ENCODE assay signal across 28 cellular contexts in the genomic region with DNA sequence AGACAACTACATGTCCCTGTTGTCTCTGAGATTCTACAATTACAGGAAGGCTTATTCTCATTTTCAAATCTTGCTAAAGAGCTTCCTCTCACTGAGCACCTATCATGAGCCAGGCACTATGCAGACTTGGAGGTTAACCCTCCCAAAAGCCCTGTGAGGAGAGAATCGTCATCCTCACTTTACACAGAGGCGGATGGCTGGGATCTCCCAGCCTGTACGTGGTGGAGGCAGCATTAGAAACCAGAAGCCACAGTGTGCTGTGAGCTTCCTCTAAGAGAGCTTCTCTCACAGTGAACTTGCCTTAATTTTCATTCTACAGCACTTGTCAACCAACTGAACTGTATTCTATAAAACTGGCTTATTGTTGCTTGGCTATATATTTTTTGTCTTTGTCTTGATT. TPM values are rescaled to one million over a fixed set of nuclear protein-coding genes. Genes with fewer than 3 reads are reported as not detected.
"Had no signal": no experiment of that assay in that cellular context is flagged by ENCODE, and none has a peak within 500 bp of the region (broad histone marks: within the 10 kb centered on the region; RNA-seq: fewer than 3 reads in every experiment).

No MANE protein-coding gene starts in this region.

- H3K27ac Mint-ChIP-seq: activated CD8-positive, alpha-beta T cell treated with anti-CD3 and anti-CD28 coated beads, Interleukin-2, amount 10 ng/mL, durations not matched to agents 7 days and 5 days; activated naive CD8-positive, alpha-beta T cell; activated T-cell treated with anti-CD3 and anti-CD28 coated beads, Interleukin-2, amount 50 U/mL, for 24 hours; activated T-helper 17 cell treated with anti-CD3 and anti-CD28 coated beads, Interleukin-2, amount 50 U/mL, for 72 hours; effector memory CD8-positive, alpha-beta T cell; naive thymus-derived CD8-positive, alpha-beta T cell; neural progenitor cell; progenitor cell of endocrine pancreas; stimulated activated memory B cell treated with anti-CD40 and anti-IgM and Interleukin-4, amounts not matched to agents 10 μg/mL and 1 μg/mL and 100 μg/mL, for 72 hours had no signal

- H3K9me3 Mint-ChIP-seq: activated T-cell treated with anti-CD3 and anti-CD28 coated beads, Interleukin-2, amount 50 U/mL, for 24 hours; activated T-helper 17 cell treated with anti-CD3 and anti-CD28 coated beads, Interleukin-2, amount 50 U/mL, for 72 hours; effector memory CD8-positive, alpha-beta T cell; naive thymus-derived CD8-positive, alpha-beta T cell; neural progenitor cell; stimulated activated memory B cell treated with anti-CD40 and anti-IgM and Interleukin-4, amounts not matched to agents 10 μg/mL and 1 μg/mL and 100 μg/mL, for 72 hours had no signal

- H3K36me3 Mint-ChIP-seq: activated naive CD8-positive, alpha-beta T cell; naive thymus-derived CD8-positive, alpha-beta T cell; neural progenitor cell; stimulated activated memory B cell treated with anti-CD40 and anti-IgM and Interleukin-4, amounts not matched to agents 10 μg/mL and 1 μg/mL and 100 μg/mL, for 72 hours had no signal

- H3K9me3 ChIP-seq: colonic mucosa, left lung, sigmoid colon, stomach, suprapubic skin, tibial nerve had no signal

- H3K36me3 ChIP-seq: colonic mucosa, left lung, neural progenitor cell, sigmoid colon, stomach, suprapubic skin, tibial nerve had no signal

- DNase-seq: activated CD4-positive, alpha-beta T cell treated with anti-CD3 and anti-CD28 coated beads for 1 hour; activated CD4-positive, alpha-beta T cell treated with anti-CD3 and anti-CD28 coated beads, Interleukin-2, amount 50 U/mL, for 1 hour; activated CD8-positive, alpha-beta T cell treated with anti-CD3 and anti-CD28 coated beads, Interleukin-2, amount 10 ng/mL, durations not matched to agents 7 days and 5 days; activated naive CD4-positive, alpha-beta T cell; activated T-cell treated with anti-CD3 and anti-CD28 coated beads, Interleukin-2, amount 50 U/mL, for 24 hours; colonic mucosa; dorsolateral prefrontal cortex; effector memory CD8-positive, alpha-beta T cell; hippocampal formation; kidney glomerular epithelial cell; left lung; naive thymus-derived CD8-positive, alpha-beta T cell; retina; sigmoid colon; stimulated activated CD4-positive, alpha-beta T cell treated with anti-CD3 and anti-CD28 coated beads, Interleukin-15, amount 100 ng/mL, for 24 hours; stomach had no signal

- H3K4me3 Mint-ChIP-seq: activated CD8-positive, alpha-beta T cell treated with anti-CD3 and anti-CD28 coated beads, Interleukin-2, amount 10 ng/mL, durations not matched to agents 7 days and 5 days; activated naive CD8-positive, alpha-beta T cell; activated T-cell treated with anti-CD3 and anti-CD28 coated beads, Interleukin-2, amount 50 U/mL, for 24 hours; activated T-helper 17 cell treated with anti-CD3 and anti-CD28 coated beads, Interleukin-2, amount 50 U/mL, for 72 hours; effector memory CD8-positive, alpha-beta T cell; naive thymus-derived CD8-positive, alpha-beta T cell; neural progenitor cell; stimulated activated memory B cell treated with anti-CD40 and anti-IgM and Interleukin-4, amounts not matched to agents 10 μg/mL and 1 μg/mL and 100 μg/mL, for 72 hours had no signal

- H3K4me3 ChIP-seq: colonic mucosa, dorsolateral prefrontal cortex, left lung, lung, neural progenitor cell, sigmoid colon, smooth muscle cell, stomach, suprapubic skin, tibial nerve had no signal

- H3K27me3 Mint-ChIP-seq: stimulated activated memory B cell treated with anti-CD40 and anti-IgM and Interleukin-4, amounts not matched to agents 10 μg/mL and 1 μg/mL and 100 μg/mL, for 72 hours had no signal

- ATAC-seq: activated CD8-positive, alpha-beta T cell treated with anti-CD3 and anti-CD28 coated beads, Interleukin-2, amount 10 ng/mL, durations not matched to agents 7 days and 5 days; activated T-helper 17 cell treated with anti-CD3 and anti-CD28 coated beads, Interleukin-2, amount 50 U/mL, for 72 hours; effector memory CD8-positive, alpha-beta T cell; esophagus mucosa; left lung; naive thymus-derived CD8-positive, alpha-beta T cell; stimulated activated memory B cell treated with anti-CD40 and anti-IgM and Interleukin-4, amounts not matched to agents 10 μg/mL and 1 μg/mL and 100 μg/mL, for 72 hours had no signal

- H3K27me3 ChIP-seq: colonic mucosa, sigmoid colon had no signal

- H3K4me1 ChIP-seq: colonic mucosa, neural progenitor cell, tibial nerve had no signal

- H3K4me1 Mint-ChIP-seq: activated T-helper 17 cell treated with anti-CD3 and anti-CD28 coated beads, Interleukin-2, amount 50 U/mL, for 72 hours had no signal

- H3K27ac ChIP-seq: colonic mucosa, left lung, neural progenitor cell, stomach, suprapubic skin, tibial nerve had no signal

RNA-seq across cellular contexts. Expression of a gene that starts 6.1 kb away (rescaled TPM):
- total RNA-seq: bronchial epithelial cell, endothelial cell of umbilical vein, smooth muscle cell had no signal
- polyA plus RNA-seq: endothelial cell of umbilical vein; naive thymus-derived CD8-positive, alpha-beta T cell had no signal
